In genomic region chr3:45771166-45771775, GRCh38 we compare ENCODE assay signal across 22 cellular contexts. TPM values are rescaled to one million over a fixed set of nuclear protein-coding genes. Genes with fewer than 3 reads are reported as not detected.
DNase-seq lines count a peak whose midpoint lies in the region; TF ChIP-seq lines count a peak whose summit lies in the region.
"Had no signal": no experiment of that assay in that cellular context is flagged by ENCODE, and none has a peak within 500 bp of the region (broad histone marks: within the 10 kb centered on the region; RNA-seq: fewer than 3 reads in every experiment).

No MANE protein-coding gene starts in this region.

- peaks cover 34% of the 10 kb centered on the region for H3K4me1 Mint-ChIP-seq in endothelial cell (ENCODE audit: unreplicated experiment)
- H3K4me1 Mint-ChIP-seq: GM23338, IgD-negative memory B cell had no signal

- H3K27ac ChIP-seq in uterus: no peak overlapping the region

- H3K27ac Mint-ChIP-seq in endothelial cell (ENCODE audit: unreplicated experiment): peak overlapping the region; percentile 44
- H3K27ac Mint-ChIP-seq: GM23338, HFFc6, IgD-negative memory B cell had no signal

- DNase-seq in activated CD8-positive, alpha-beta memory T cell treated with anti-CD3 and anti-CD28 coated beads, Interleukin-2, amount 50 U/mL, for 48 hours: peak; percentile 37
- DNase-seq in endothelial cell (ENCODE audit: low spot score): no peak
- peak; percentile 11 for DNase-seq in stimulated activated CD8-positive, alpha-beta memory T cell treated with anti-CD3 and anti-CD28 coated beads, Interleukin-4, amount 100 ng/mL, for 48 hours
- no peak for DNase-seq in inferior parietal cortex (ENCODE audit: extremely low spot score)
- no peak for DNase-seq in uterus
- no peak for DNase-seq in GM19240 (ENCODE audit: insufficient read length, low spot score)
- no peak for DNase-seq in MV-4-11 (lab: John Stamatoyannopoulos, UW)
- DNase-seq: ACHN; BE2C; C1 segment of cervical spinal cord; CD4-positive, CD25-positive, alpha-beta regulatory T cell; CD8-positive, alpha-beta memory T cell; DMS153; DMS79; GDM1; H7; HFFc6 had no signal

- no peak overlapping the region for H3K4me3 Mint-ChIP-seq in endothelial cell (ENCODE audit: unreplicated experiment)
- H3K4me3 Mint-ChIP-seq: CD4-positive, CD25-positive, alpha-beta regulatory T cell; CD8-positive, alpha-beta memory T cell; GM23338; HFFc6; IgD-negative memory B cell had no signal

- H3K9me3 ChIP-seq in uterus: no peaks in the 10 kb centered on the region
- H3K9me3 ChIP-seq: BE2C, Caco-2 had no signal

- H3K36me3 ChIP-seq in uterus: no peaks in the 10 kb centered on the region
- H3K36me3 ChIP-seq: BE2C had no signal

- TF ChIP-seq POLR2A in uterus (IDR thresholded peaks at IDR 0.05): no peak

- TF ChIP-seq CTCF in endothelial cell (IDR thresholded peaks at IDR 0.05; ENCODE audit: unreplicated experiment) (no peak), uterus (IDR thresholded peaks at IDR 0.05) (no peak)

- intact Hi-C loops in uterus (cut with DNase I; ENCODE audit: low total_unique reads): no loop called here

- H3K9me3 Mint-ChIP-seq in endothelial cell (ENCODE audit: unreplicated experiment): no peaks in the 10 kb centered on the region
- H3K9me3 Mint-ChIP-seq: HFFc6 had no signal

- no peak overlapping the region for H3K4me3 ChIP-seq in uterus
- H3K4me3 ChIP-seq: GM23338 had no signal

- H3K27me3 Mint-ChIP-seq in endothelial cell (ENCODE audit: unreplicated experiment): peaks cover 19% of the 10 kb centered on the region

- no peaks in the 10 kb centered on the region for H3K27me3 ChIP-seq in uterus
- H3K27me3 ChIP-seq: BE2C had no signal

- H3K36me3 Mint-ChIP-seq in endothelial cell (ENCODE audit: low read depth, unreplicated experiment): no peaks in the 10 kb centered on the region
- H3K36me3 Mint-ChIP-seq: CD4-positive, CD25-positive, alpha-beta regulatory T cell; CD8-positive, alpha-beta memory T cell; IgD-negative memory B cell had no signal

- no peaks in the 10 kb centered on the region for H3K4me1 ChIP-seq in uterus
- H3K4me1 ChIP-seq: BE2C had no signal

RNA-seq across cellular contexts. Expression of gene SLC6A20, which starts 25.1 kb away (rescaled TPM):
- total RNA-seq in endothelial cell (ENCODE audit: unreplicated experiment) (0.21 TPM), uterus (1 to 10 TPM in 1 of 4 donors, not detected in 3; 2.6 TPM)
- total RNA-seq: CD4-positive, CD25-positive, alpha-beta regulatory T cell; CD8-positive, alpha-beta memory T cell; Daoy; HepG2; HFFc6 had no signal

Comparison
In these comparisons a context has a peak if more than half of its experiments do, and no peak if none do; other contexts are left out.
1. DNase-seq: peak in activated CD8-positive, alpha-beta memory T cell treated with anti-CD3 and anti-CD28 coated beads, Interleukin-2, amount 50 U/mL, for 48 hours (single experiment) and stimulated activated CD8-positive, alpha-beta memory T cell treated with anti-CD3 and anti-CD28 coated beads, Interleukin-4, amount 100 ng/mL, for 48 hours (single experiment); none in endothelial cell (single experiment), inferior parietal cortex (single experiment), uterus (0 of 2), GM19240 (single experiment) and MV-4-11 (single experiment).